ENCODE assay signal across 9 cellular contexts in the genomic region with DNA sequence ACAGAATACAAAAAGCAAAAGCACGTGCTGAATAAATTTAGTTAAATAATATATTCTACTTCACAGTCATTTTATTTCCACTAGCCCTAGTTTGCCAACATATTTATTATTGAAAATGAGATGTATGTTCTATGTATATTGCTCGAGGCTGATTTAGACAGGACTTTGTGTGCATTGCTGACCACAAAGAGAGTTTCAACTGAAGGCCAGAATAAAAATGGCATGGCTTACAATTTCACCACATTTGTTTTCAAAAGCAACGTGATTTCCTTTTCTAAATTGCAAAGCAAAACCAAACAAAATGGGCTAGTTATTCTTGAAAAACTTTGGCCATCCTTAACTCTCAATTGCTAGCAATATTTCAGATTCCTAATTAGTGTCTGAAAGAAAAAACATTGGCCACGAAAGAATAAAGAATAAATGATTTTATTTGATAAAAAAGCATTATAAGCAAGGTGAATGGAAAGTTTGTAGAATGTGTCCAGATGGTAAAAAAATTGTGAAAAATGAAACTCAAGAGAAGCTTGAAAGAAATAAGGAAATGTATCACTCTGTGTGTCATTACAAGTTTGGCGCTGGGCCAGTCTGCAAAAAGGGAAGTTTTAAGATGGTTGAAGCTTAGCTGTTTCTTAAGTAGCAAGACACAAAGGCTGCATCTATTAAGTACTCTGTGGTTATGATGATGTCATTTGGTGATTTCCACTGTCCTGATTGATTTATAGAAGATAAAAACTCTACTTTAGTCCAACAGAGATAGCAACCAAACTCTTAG.
DNase-seq lines count a peak whose midpoint lies in the region; ATAC-seq and TF ChIP-seq lines count a peak whose summit lies in the region.
"Had no signal": no experiment of that assay in that cellular context is flagged by ENCODE, and none has a peak within 500 bp of the region (broad histone marks: within the 10 kb centered on the region; RNA-seq: fewer than 3 reads in every experiment).

No MANE protein-coding gene starts in this region.

- H3K9me3 ChIP-seq in HEK293 (ENCODE audit: control insufficient read depth, insufficient read depth, low read depth, low read length) (no peaks in the 10 kb centered on the region), Loucy (ENCODE audit: insufficient read depth, low read depth, low read length) (no peaks in the 10 kb centered on the region), adrenal gland (replicated peaks in 1 of 3) (no peaks in the 10 kb centered on the region), esophagus squamous epithelium (no peaks in the 10 kb centered on the region)

- peak; percentile 94 for ATAC-seq in GM18520 (IDR thresholded peaks at IDR 0.05; ENCODE audit: unreplicated experiment)

- no peaks in the 10 kb centered on the region for H4K20me1 ChIP-seq in Loucy (ENCODE audit: insufficient read depth, low read length, poor library complexity, severe bottlenecking)

- H3K4me3 ChIP-seq in HEK293 (ENCODE audit: low read depth, low read length) (no peak overlapping the region), Loucy (ENCODE audit: low read length, poor library complexity, severe bottlenecking) (no peak overlapping the region), adrenal gland (no peak overlapping the region), esophagus squamous epithelium (no peak overlapping the region)

- TF ChIP-seq POLR2A in adrenal gland (IDR thresholded peaks at IDR 0.05): no peak
- no peak for TF ChIP-seq POLR2A in esophagus squamous epithelium (IDR thresholded peaks at IDR 0.05)

- H3K4me1 ChIP-seq in HEK293 (ENCODE audit: control insufficient read depth, insufficient read depth, low read length): peaks cover 14% of the 10 kb centered on the region
- H3K4me1 ChIP-seq in Loucy (ENCODE audit: insufficient read depth, low read length, poor library complexity, severe bottlenecking): peaks cover 8% of the 10 kb centered on the region
- H3K4me1 ChIP-seq in adrenal gland (replicated peaks in 1 of 2): peaks cover 0 to 7% of the 10 kb centered on the region in 2 donors
- H3K4me1 ChIP-seq in esophagus squamous epithelium: peaks cover 0 to 26% (median 0%) of the 10 kb centered on the region in 3 donors

- H3K36me3 ChIP-seq in HEK293 (ENCODE audit: control insufficient read depth in 2 of 2, insufficient read depth in 1 of 2, low read length in 2 of 2) (no peaks in the 10 kb centered on the region), Loucy (ENCODE audit: insufficient read depth, low read length) (no peaks in the 10 kb centered on the region), adrenal gland (replicated peaks in 1 of 2) (no peaks in the 10 kb centered on the region), esophagus squamous epithelium (no peaks in the 10 kb centered on the region)

- H3K27ac ChIP-seq in HEK293 (ENCODE audit: extremely low read depth, low read depth, low read length): 0 out of 2 replicates have a peak overlapping the region, but pooled peaks have one; percentile 7
- H3K27ac ChIP-seq in adrenal gland: peak overlapping the region in 1 of 5 donors; percentile 8
- H3K27ac ChIP-seq in esophagus squamous epithelium: peak overlapping the region in 2 of 4 donors; percentile 42 to 52
- H3K27ac ChIP-seq: VCaP had no signal

- no peaks in the 10 kb centered on the region for H3F3A ChIP-seq in Loucy (ENCODE audit: low read depth)

- H3K79me2 ChIP-seq in Loucy (ENCODE audit: insufficient read depth, low read length): no peaks in the 10 kb centered on the region

- TF ChIP-seq CTCF in HEK293 (tag by site-specific recombination; IDR thresholded peaks at IDR 0.05): no peak
- TF ChIP-seq CTCF in Loucy (conservative IDR thresholded peaks at IDR 0.05; ENCODE audit: low read length): no peak
- no peak for TF ChIP-seq CTCF in adrenal gland (IDR thresholded peaks at IDR 0.05)
- no peak for TF ChIP-seq CTCF in esophagus squamous epithelium (IDR thresholded peaks at IDR 0.05)

- intact Hi-C loops in adrenal gland (cut with DNase I) (no loop called here), esophagus squamous epithelium (cut with DNase I) (no loop called here)

- DNase-seq in adrenal gland (peak; percentile 51 to 87 (median 67)), pons (ENCODE audit: low spot score) (peak; percentile 45), activated gamma-delta T cell treated with Interleukin-2 at 50 U/mL for 16 hours (no peak), NCI-H2029 treated with DMSO at 0.1 percent for 48 hours (lab: John Stamatoyannopoulos, UW) (no peak), esophagus squamous epithelium (lab: John Stamatoyannopoulos, UW) (no peak)

- peak overlapping the region; percentile 34; the same call in 1 of the 2 replicates for H2AFZ ChIP-seq in Loucy (ENCODE audit: low read length)

- POLR2A ChIA-PET in HEK293 (lab: Yijun Ruan, JAX): no interaction called here

- CTCF ChIA-PET in HEK293 (lab: Yijun Ruan, JAX): no interaction called here

- WGBS in adrenal gland, 4 donors: 67 to 70% (median 68%) methylated on average over 5 of the region's 5 CpGs
- WGBS in esophagus squamous epithelium, 2 donors: 53 to 69% methylated on average over 5 of the region's 5 CpGs

- H3K27me3 ChIP-seq in Loucy (ENCODE audit: insufficient read depth, low read length, poor library complexity, severe bottlenecking) (no peaks in the 10 kb centered on the region), adrenal gland (no peaks in the 10 kb centered on the region), esophagus squamous epithelium (no peaks in the 10 kb centered on the region)

- H3K9me2 ChIP-seq in Loucy (replicated peaks; ENCODE audit: low read depth, low read length): no peaks in the 10 kb centered on the region

- H3K4me2 ChIP-seq in Loucy (ENCODE audit: low read depth, low read length, poor library complexity, severe bottlenecking): peak overlapping the region; percentile 3

- H3K9ac ChIP-seq in Loucy (ENCODE audit: low read depth, low read length, poor library complexity, severe bottlenecking): no peak overlapping the region

TF ChIP-seq in HEK293, 187 proteins besides CTCF, POLR2A, EP300 and RAD21:
- TF ChIP-seq, protein P1, sequence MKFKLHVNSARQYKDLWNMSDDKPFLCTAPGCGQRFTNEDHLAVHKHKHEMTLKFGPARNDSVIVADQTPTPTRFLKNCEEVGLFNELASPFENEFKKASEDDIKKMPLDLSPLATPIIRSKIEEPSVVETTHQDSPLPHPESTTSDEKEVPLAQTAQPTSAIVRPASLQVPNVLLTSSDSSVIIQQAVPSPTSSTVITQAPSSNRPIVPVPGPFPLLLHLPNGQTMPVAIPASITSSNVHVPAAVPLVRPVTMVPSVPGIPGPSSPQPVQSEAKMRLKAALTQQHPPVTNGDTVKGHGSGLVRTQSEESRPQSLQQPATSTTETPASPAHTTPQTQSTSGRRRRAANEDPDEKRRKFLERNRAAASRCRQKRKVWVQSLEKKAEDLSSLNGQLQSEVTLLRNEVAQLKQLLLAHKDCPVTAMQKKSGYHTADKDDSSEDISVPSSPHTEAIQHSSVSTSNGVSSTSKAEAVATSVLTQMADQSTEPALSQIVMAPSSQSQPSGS (tag by site-specific recombination; IDR thresholded peaks at IDR 0.05; ENCODE audit: low read depth): peak; percentile 32; the same call in 1 of the 2 replicates
- TF ChIP-seq ZNF157 (tag by site-specific recombination; IDR thresholded peaks at IDR 0.05) (no peak), ZNF416 (tag by site-specific recombination; IDR thresholded peaks at IDR 0.05) (no peak)
- TF ChIP-seq, protein P2, sequence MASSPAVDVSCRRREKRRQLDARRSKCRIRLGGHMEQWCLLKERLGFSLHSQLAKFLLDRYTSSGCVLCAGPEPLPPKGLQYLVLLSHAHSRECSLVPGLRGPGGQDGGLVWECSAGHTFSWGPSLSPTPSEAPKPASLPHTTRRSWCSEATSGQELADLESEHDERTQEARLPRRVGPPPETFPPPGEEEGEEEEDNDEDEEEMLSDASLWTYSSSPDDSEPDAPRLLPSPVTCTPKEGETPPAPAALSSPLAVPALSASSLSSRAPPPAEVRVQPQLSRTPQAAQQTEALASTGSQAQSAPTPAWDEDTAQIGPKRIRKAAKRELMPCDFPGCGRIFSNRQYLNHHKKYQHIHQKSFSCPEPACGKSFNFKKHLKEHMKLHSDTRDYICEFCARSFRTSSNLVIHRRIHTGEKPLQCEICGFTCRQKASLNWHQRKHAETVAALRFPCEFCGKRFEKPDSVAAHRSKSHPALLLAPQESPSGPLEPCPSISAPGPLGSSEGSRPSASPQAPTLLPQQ (tag by site-specific recombination; IDR thresholded peaks at IDR 0.05): no peak

Comparison
In these comparisons a context has a peak if more than half of its experiments do, and no peak if none do; other contexts are left out.
1. DNase-seq: peak in adrenal gland (7 of 7) and pons (single experiment); none in activated gamma-delta T cell treated with Interleukin-2 at 50 U/mL for 16 hours (single experiment), NCI-H2029 treated with DMSO at 0.1 percent for 48 hours (single experiment) and esophagus squamous epithelium (single experiment).